29 cellular contexts compared by ENCODE assay signal in the genomic region with DNA sequence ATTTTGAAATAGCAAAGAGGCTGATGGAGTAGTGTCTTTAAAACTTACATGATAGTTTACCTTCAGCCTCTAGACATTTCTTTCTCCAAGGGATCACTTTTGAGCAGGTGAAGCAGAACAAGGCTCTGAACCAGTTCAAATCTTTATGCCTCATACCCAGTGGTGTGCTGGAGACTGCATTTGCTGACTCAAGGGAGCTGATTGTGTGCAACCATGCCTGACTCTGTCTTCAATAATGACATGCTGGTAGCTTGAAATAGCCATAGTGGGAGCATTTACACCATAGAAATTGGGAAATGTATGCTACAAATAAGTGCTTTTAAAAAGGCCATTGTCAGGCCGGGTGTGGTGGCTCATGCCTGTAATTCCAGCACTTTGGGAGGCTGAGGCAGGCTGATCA.
"Had no signal": no experiment of that assay in that cellular context is flagged by ENCODE, and none has a peak within 500 bp of the region (broad histone marks: within the 10 kb centered on the region; RNA-seq: fewer than 3 reads in every experiment).

No MANE protein-coding gene starts in this region.

- H3K4me1 ChIP-seq: foreskin keratinocyte, lower lobe of right lung, right atrium auricular region, spleen, testis, tibial artery had no signal

- H3K27me3 Mint-ChIP-seq: progenitor cell of endocrine pancreas; stimulated activated memory B cell treated with anti-CD40 and anti-IgM and Interleukin-4, amounts not matched to agents 10 μg/mL and 1 μg/mL and 100 μg/mL, for 72 hours had no signal

- H3K36me3 Mint-ChIP-seq: natural killer cell; stimulated activated memory B cell treated with anti-CD40 and anti-IgM and Interleukin-4, amounts not matched to agents 10 μg/mL and 1 μg/mL and 100 μg/mL, for 72 hours; type B pancreatic cell had no signal

- H3K79me2 ChIP-seq: parathyroid adenoma had no signal

- FAIRE-seq: keratinocyte had no signal

- H2AFZ ChIP-seq: parathyroid adenoma had no signal

- H3K4me3 ChIP-seq: dorsolateral prefrontal cortex, esophagus muscularis mucosa, gastroesophageal sphincter, heart right ventricle, lower lobe of right lung, right atrium auricular region, spleen, testis, tibial artery had no signal

- H3K9ac ChIP-seq: parathyroid adenoma had no signal

- H3K27me3 ChIP-seq: dorsolateral prefrontal cortex, esophagus muscularis mucosa, foreskin keratinocyte, gastroesophageal sphincter, heart right ventricle, right atrium auricular region, spleen, testis, tibial artery had no signal

- H3K4me3 Mint-ChIP-seq: natural killer cell; stimulated activated memory B cell treated with anti-CD40 and anti-IgM and Interleukin-4, amounts not matched to agents 10 μg/mL and 1 μg/mL and 100 μg/mL, for 72 hours; type B pancreatic cell had no signal

- H3K27ac Mint-ChIP-seq: natural killer cell; progenitor cell of endocrine pancreas; stimulated activated memory B cell treated with anti-CD40 and anti-IgM and Interleukin-4, amounts not matched to agents 10 μg/mL and 1 μg/mL and 100 μg/mL, for 72 hours; type B pancreatic cell had no signal

- H3K9me3 Mint-ChIP-seq: stimulated activated memory B cell treated with anti-CD40 and anti-IgM and Interleukin-4, amounts not matched to agents 10 μg/mL and 1 μg/mL and 100 μg/mL, for 72 hours; type B pancreatic cell had no signal

- DNase-seq: caudate nucleus; cerebellar nuclear complex; cortex of kidney; dorsolateral prefrontal cortex; effector CD4-positive, alpha-beta T cell; foreskin keratinocyte; glutamatergic neuron; heart right ventricle; hippocampal formation; left colon; left ventricle myocardium superior; lower lobe of right lung; natural killer cell; spleen; stimulated activated CD4-positive, alpha-beta T cell treated with anti-CD3 and anti-CD28 coated beads, Interleukin-4, amount 100 ng/mL, for 4 hours; stimulated activated naive CD8-positive, alpha-beta T cell treated with anti-CD3 and anti-CD28 coated beads, Interleukin-15, Interleukin-2, amounts not matched to agents 100 U/mL and 50 U/mL, for 24 hours; substantia nigra; testis; tibial artery had no signal

- H3K27ac ChIP-seq: dorsolateral prefrontal cortex, epithelial cell of prostate, esophagus muscularis mucosa, foreskin keratinocyte, gastroesophageal sphincter, heart right ventricle, lower lobe of right lung, parathyroid adenoma, right atrium auricular region, spleen, testis, tibial artery had no signal

- ATAC-seq: foreskin keratinocyte; gastroesophageal sphincter; heart right ventricle; left colon; left ventricle myocardium superior; lower lobe of right lung; natural killer cell; sciatic nerve; stimulated activated memory B cell treated with anti-CD40 and anti-IgM and Interleukin-4, amounts not matched to agents 10 μg/mL and 1 μg/mL and 100 μg/mL, for 72 hours; stimulated activated naive CD8-positive, alpha-beta T cell treated with anti-CD3 and anti-CD28 coated beads, Interleukin-15, Interleukin-2, amounts not matched to agents 100 U/mL and 50 U/mL, for 24 hours had no signal

- H3K36me3 ChIP-seq: esophagus muscularis mucosa, gastroesophageal sphincter, heart right ventricle, lower lobe of right lung, right atrium auricular region, spleen, tibial artery had no signal

- H3K9me3 ChIP-seq: esophagus muscularis mucosa, gastroesophageal sphincter, lower lobe of right lung, right atrium auricular region, spleen, testis, tibial artery had no signal

- H3K4me1 Mint-ChIP-seq: natural killer cell; stimulated activated memory B cell treated with anti-CD40 and anti-IgM and Interleukin-4, amounts not matched to agents 10 μg/mL and 1 μg/mL and 100 μg/mL, for 72 hours had no signal
